Comparison of ENCODE assay signal across 1 cellular context in the genomic region with DNA sequence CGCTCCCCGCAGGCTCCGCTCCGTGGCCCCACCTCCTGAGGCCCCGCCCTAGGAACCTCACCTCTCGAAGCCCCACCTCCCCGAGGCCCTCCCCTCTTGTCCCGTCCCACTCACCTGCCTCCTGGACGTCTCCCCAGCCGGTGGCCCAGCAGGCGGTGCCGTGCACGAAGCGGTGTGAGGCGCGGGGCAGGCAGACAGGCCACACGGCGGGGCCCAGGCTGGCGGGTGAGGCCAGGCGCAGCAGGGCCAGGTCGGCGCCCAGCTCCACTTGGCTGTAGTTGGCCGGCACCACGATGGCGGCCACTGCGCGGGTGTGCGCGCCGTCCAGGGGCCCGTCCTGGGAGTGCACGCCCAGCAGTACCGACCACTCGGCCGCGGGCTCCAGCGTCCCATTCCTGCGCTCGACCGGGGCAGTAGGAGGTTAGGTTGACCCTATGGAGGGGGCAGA.
TF ChIP-seq lines count a peak whose summit lies in the region.

No MANE protein-coding gene starts in this region.

TF ChIP-seq in IMR-90, 13 proteins besides CTCF, POLR2A, EP300 and RAD21:
- TF ChIP-seq MAZ (IDR thresholded peaks at IDR 0.05; ENCODE audit: borderline replicate concordance, low read depth, low read length) (no peak), RFX5 (IDR thresholded peaks at IDR 0.05; ENCODE audit: low read depth, low read length) (no peak), FOS (IDR thresholded peaks at IDR 0.05; ENCODE audit: low read depth, low read length) (no peak), SMC3 (IDR thresholded peaks at IDR 0.05; ENCODE audit: low read depth, low read length) (no peak), CHD1 (IDR thresholded peaks at IDR 0.05; ENCODE audit: low read depth, low read length) (no peak), CEBPB (IDR thresholded peaks at IDR 0.05; ENCODE audit: low read depth, low read length) (no peak), MAFK (IDR thresholded peaks at IDR 0.05; ENCODE audit: low read depth, low read length) (no peak), RCOR1 (IDR thresholded peaks at IDR 0.05; ENCODE audit: insufficient replicate concordance, low read length) (no peak), NFE2L2 (IDR thresholded peaks at IDR 0.05; ENCODE audit: low read depth, low read length) (no peak), BHLHE40 (IDR thresholded peaks at IDR 0.05; ENCODE audit: low read depth, low read length) (no peak)
- TF ChIP-seq, protein P1, sequence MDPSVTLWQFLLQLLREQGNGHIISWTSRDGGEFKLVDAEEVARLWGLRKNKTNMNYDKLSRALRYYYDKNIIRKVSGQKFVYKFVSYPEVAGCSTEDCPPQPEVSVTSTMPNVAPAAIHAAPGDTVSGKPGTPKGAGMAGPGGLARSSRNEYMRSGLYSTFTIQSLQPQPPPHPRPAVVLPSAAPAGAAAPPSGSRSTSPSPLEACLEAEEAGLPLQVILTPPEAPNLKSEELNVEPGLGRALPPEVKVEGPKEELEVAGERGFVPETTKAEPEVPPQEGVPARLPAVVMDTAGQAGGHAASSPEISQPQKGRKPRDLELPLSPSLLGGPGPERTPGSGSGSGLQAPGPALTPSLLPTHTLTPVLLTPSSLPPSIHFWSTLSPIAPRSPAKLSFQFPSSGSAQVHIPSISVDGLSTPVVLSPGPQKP (IDR thresholded peaks at IDR 0.05; ENCODE audit: borderline replicate concordance, low read depth, low read length) = no peak
- TF ChIP-seq, protein P2, sequence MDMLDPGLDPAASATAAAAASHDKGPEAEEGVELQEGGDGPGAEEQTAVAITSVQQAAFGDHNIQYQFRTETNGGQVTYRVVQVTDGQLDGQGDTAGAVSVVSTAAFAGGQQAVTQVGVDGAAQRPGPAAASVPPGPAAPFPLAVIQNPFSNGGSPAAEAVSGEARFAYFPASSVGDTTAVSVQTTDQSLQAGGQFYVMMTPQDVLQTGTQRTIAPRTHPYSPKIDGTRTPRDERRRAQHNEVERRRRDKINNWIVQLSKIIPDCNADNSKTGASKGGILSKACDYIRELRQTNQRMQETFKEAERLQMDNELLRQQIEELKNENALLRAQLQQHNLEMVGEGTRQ (IDR thresholded peaks at IDR 0.05; ENCODE audit: low read depth, low read length) = no peak
TF ChIP-seq in IMR-90: peak in this region for 0.
